In genomic region chr15:68558318-68559305, GRCh38 we compare ENCODE assay signal across 8 cellular contexts. TPM values are rescaled to one million over a fixed set of nuclear protein-coding genes. Genes with fewer than 3 reads are reported as not detected.
A peak's percentile ranks its signal among the peaks of the same experiment; 100 is the strongest.
DNase-seq lines count a peak whose midpoint lies in the region; ATAC-seq, FAIRE-seq and TF ChIP-seq lines count a peak whose summit lies in the region.

No MANE protein-coding gene starts in this region.

- no peaks in the 10 kb centered on the region for H3F3A ChIP-seq in SK-N-SH (replicated peaks; ENCODE audit: insufficient read depth)

- H3K27ac ChIP-seq in SK-N-SH (ENCODE audit: low read depth in 2 of 2, low read length in 1 of 2): no peak overlapping the region
- peak overlapping the region; percentile 18 for H3K27ac ChIP-seq in keratinocyte (ENCODE audit: control insufficient read depth, insufficient read depth, low read length)

- H3K9me3 ChIP-seq in SK-N-SH (no peaks in the 10 kb centered on the region), adipocyte (ENCODE audit: control insufficient read depth, low read length) (no peaks in the 10 kb centered on the region), keratinocyte (ENCODE audit: control insufficient read depth, low read depth, low read length) (no peaks in the 10 kb centered on the region), mucosa of descending colon (no peaks in the 10 kb centered on the region)

- no peak for ATAC-seq in SK-N-SH treated with all-trans-retinoic acid at 6 μM for 48 hours
- ATAC-seq in stimulated activated memory B cell treated with anti-CD40 and anti-IgM and Interleukin-4, amounts not matched to agents 10 μg/mL and 1 μg/mL and 100 μg/mL, for 72 hours: no peak
- no peak for ATAC-seq in mucosa of descending colon

- no peak for TF ChIP-seq RAD21 in SK-N-SH (IDR thresholded peaks at IDR 0.05; ENCODE audit: low read length)

- dilution Hi-C loops in keratinocyte (cut with MboI; ENCODE audit: extremely low pct_ligation_motif_present, low sequenced_read_pairs): no loop called here

- H3K79me2 ChIP-seq in SK-N-SH (ENCODE audit: insufficient read depth) (no peaks in the 10 kb centered on the region), keratinocyte (ENCODE audit: control insufficient read depth, insufficient read depth, low read length) (no peaks in the 10 kb centered on the region)

- H3K9ac ChIP-seq in SK-N-SH (no peak overlapping the region), adipocyte (ENCODE audit: low read length) (peak overlapping the region; percentile 84), keratinocyte (ENCODE audit: control insufficient read depth, extremely low read depth, insufficient read depth, low read length) (no peak overlapping the region)

- TF ChIP-seq EP300 in SK-N-SH (IDR thresholded peaks at IDR 0.05; ENCODE audit: borderline replicate concordance in 1 of 2, low read depth in 1 of 2, low read length in 1 of 2): no peak

- H2AFZ ChIP-seq in SK-N-SH (ENCODE audit: low read depth): peak overlapping the region; percentile 76; the same call in 1 of the 2 replicates
- peak overlapping the region; percentile 27 for H2AFZ ChIP-seq in keratinocyte (ENCODE audit: control insufficient read depth, low read length)

- POLR2A ChIA-PET in SK-N-SH (lab: Yijun Ruan, JAX): interaction anchor here (1.0 kb wide), 1 partner anchor 115 kb away, joined by 6 read pairs; no protein-coding TSS in a partner anchor

- no peaks in the 10 kb centered on the region for H3K9me1 ChIP-seq in keratinocyte (ENCODE audit: control insufficient read depth, extremely low read depth, insufficient read depth, low read length)

- H3K4me1 ChIP-seq in SK-N-SH (ENCODE audit: control insufficient read depth in 1 of 2, insufficient read depth in 2 of 2, low read depth in 1 of 2, low read length in 1 of 2): peaks cover 0 to 7% of the 10 kb centered on the region in 2 experiments; a peak in 1 of 4 replicates
- H3K4me1 ChIP-seq in adipocyte (ENCODE audit: control insufficient read depth, insufficient read depth, low read length): peaks cover 10% of the 10 kb centered on the region
- H3K4me1 ChIP-seq in keratinocyte (ENCODE audit: control insufficient read depth, extremely low read depth, insufficient read depth, low read length): peaks cover 11% of the 10 kb centered on the region
- no peaks in the 10 kb centered on the region for H3K4me1 ChIP-seq in mucosa of descending colon (ENCODE audit: low read depth)

- no peaks in the 10 kb centered on the region for H3K36me3 Mint-ChIP-seq in stimulated activated memory B cell treated with anti-CD40 and anti-IgM and Interleukin-4, amounts not matched to agents 10 μg/mL and 1 μg/mL and 100 μg/mL, for 72 hours

- H3K4me1 Mint-ChIP-seq in stimulated activated memory B cell treated with anti-CD40 and anti-IgM and Interleukin-4, amounts not matched to agents 10 μg/mL and 1 μg/mL and 100 μg/mL, for 72 hours: peaks cover 24% of the 10 kb centered on the region

- H3K27me3 Mint-ChIP-seq in stimulated activated memory B cell treated with anti-CD40 and anti-IgM and Interleukin-4, amounts not matched to agents 10 μg/mL and 1 μg/mL and 100 μg/mL, for 72 hours: peaks cover 78% of the 10 kb centered on the region

- H3K4me2 ChIP-seq in SK-N-SH (no peak overlapping the region), keratinocyte (ENCODE audit: control insufficient read depth, extremely low read depth, insufficient read depth, low read depth, low read length) (peak overlapping the region; percentile 95)

- no peaks in the 10 kb centered on the region for H3K36me3 ChIP-seq in SK-N-SH (replicated peaks in 1 of 2; ENCODE audit: control insufficient read depth in 1 of 2, insufficient read depth in 2 of 2, low read length in 1 of 2)
- no peaks in the 10 kb centered on the region for H3K36me3 ChIP-seq in adipocyte (ENCODE audit: control insufficient read depth, insufficient read depth, low read length, severe bottlenecking)
- no peaks in the 10 kb centered on the region for H3K36me3 ChIP-seq in keratinocyte (ENCODE audit: control insufficient read depth in 2 of 2, extremely low read depth in 1 of 2, insufficient read depth in 2 of 2, low read length in 2 of 2)
- no peaks in the 10 kb centered on the region for H3K36me3 ChIP-seq in mucosa of descending colon (ENCODE audit: low read depth)

- H3K27ac Mint-ChIP-seq in stimulated activated memory B cell treated with anti-CD40 and anti-IgM and Interleukin-4, amounts not matched to agents 10 μg/mL and 1 μg/mL and 100 μg/mL, for 72 hours: no peak overlapping the region

- no peaks in the 10 kb centered on the region for H3K27me3 ChIP-seq in SK-N-SH (ENCODE audit: insufficient read depth)
- peaks cover 13% of the 10 kb centered on the region for H3K27me3 ChIP-seq in adipocyte (replicated peaks; ENCODE audit: control insufficient read depth, insufficient read depth, low read length)
- no peaks in the 10 kb centered on the region for H3K27me3 ChIP-seq in keratinocyte (ENCODE audit: control insufficient read depth, extremely low read depth, insufficient read depth, low read length)

- DNase-seq in SK-N-SH: no peak
- no peak for DNase-seq in adipocyte (ENCODE audit: low read depth)
- DNase-seq in keratinocyte (ENCODE audit: low read depth, low spot score): no peak
- DNase-seq in mucosa of descending colon: no peak
- DNase-seq in HPDE6-E6E7 (ENCODE audit: extremely low spot score): no peak
- DNase-seq in stimulated activated CD4-positive, alpha-beta T cell treated with anti-CD3 and anti-CD28 coated beads, Interleukin-4, amount 100 ng/mL, for 4 hours: no peak

- H3K4me3 ChIP-seq in SK-N-SH (ENCODE audit: low read depth in 2 of 2, low read length in 1 of 2) (no peak overlapping the region), adipocyte (ENCODE audit: low read length) (peak overlapping the region; percentile 84), keratinocyte (ENCODE audit: control insufficient read depth in 2 of 3, extremely low read depth in 1 of 3, insufficient read depth in 2 of 3, low read depth in 1 of 3, low read length in 3 of 3) (peak overlapping the region in 1 of 3 experiments; percentile 67), mucosa of descending colon (no peak overlapping the region)

- H4K20me1 ChIP-seq in SK-N-SH (ENCODE audit: insufficient read depth): no peaks in the 10 kb centered on the region
- H4K20me1 ChIP-seq in keratinocyte (ENCODE audit: control insufficient read depth, extremely low read depth, insufficient read depth, low read length): no peaks in the 10 kb centered on the region

- TF ChIP-seq CTCF in SK-N-SH (IDR thresholded peaks at IDR 0.05) (no peak), keratinocyte (optimal IDR thresholded peaks at IDR 0.05 in 1 of 3, IDR thresholded peaks at IDR 0.05 in 1 of 3, conservative IDR thresholded peaks at IDR 0.05 in 1 of 3; ENCODE audit: extremely low read depth in 1 of 3, insufficient read depth in 2 of 3, low read length in 3 of 3) (no peak), mucosa of descending colon (IDR thresholded peaks at IDR 0.05) (no peak)

- H3K9me3 Mint-ChIP-seq in stimulated activated memory B cell treated with anti-CD40 and anti-IgM and Interleukin-4, amounts not matched to agents 10 μg/mL and 1 μg/mL and 100 μg/mL, for 72 hours: no peaks in the 10 kb centered on the region

- no peaks in the 10 kb centered on the region for H3K9me2 ChIP-seq in SK-N-SH

- 88% methylated on average over 28 of the region's 30 CpGs for WGBS in SK-N-SH (ENCODE audit: low lambda C conversion rate)

- intact Hi-C loops in mucosa of descending colon (cut with DNase I, micrococcal nuclease): loop anchor here (5.0 to 10.0 kb wide), 3 partner anchors 116 to 316 kb away; no protein-coding TSS in a partner anchor

- CTCF ChIA-PET in SK-N-SH (lab: Yijun Ruan, JAX): interaction anchor here (0.6 to 14.0 kb wide), 50 partner anchors 8 to 366 kb away, joined by 3 to 464 read pairs (median 6); no protein-coding TSS in a partner anchor

- peak overlapping the region; percentile 79 for H3K4me3 Mint-ChIP-seq in stimulated activated memory B cell treated with anti-CD40 and anti-IgM and Interleukin-4, amounts not matched to agents 10 μg/mL and 1 μg/mL and 100 μg/mL, for 72 hours

- no peak for FAIRE-seq in keratinocyte (lab: Jason Lieb, UNC)

TF ChIP-seq in SK-N-SH, 30 proteins besides CTCF, POLR2A, EP300 and RAD21:
- no peak for TF ChIP-seq FOSL2 (IDR thresholded peaks at IDR 0.05; ENCODE audit: borderline replicate concordance, low read depth)
- TF ChIP-seq CHD2 (IDR thresholded peaks at IDR 0.05; ENCODE audit: low read length, partially characterized antibody): no peak
- no peak for TF ChIP-seq JUND (IDR thresholded peaks at IDR 0.05)

TF ChIP-seq in SK-N-SH treated with all-trans-retinoic acid at 6 μM for 48 hours, 23 proteins besides CTCF, POLR2A, EP300 and RAD21 (continues in another document):
- no peak for TF ChIP-seq ZNF8 (CRISPR knock-in tag; IDR thresholded peaks at IDR 0.05)
- TF ChIP-seq ZFP30 (CRISPR knock-in tag; IDR thresholded peaks at IDR 0.05): no peak
- no peak for TF ChIP-seq TOX (CRISPR knock-in tag; IDR thresholded peaks at IDR 0.05; ENCODE audit: borderline replicate concordance)
- TF ChIP-seq ZNF565 (CRISPR knock-in tag; conservative IDR thresholded peaks at IDR 0.05; ENCODE audit: low read depth): no peak
- TF ChIP-seq RARB (CRISPR knock-in tag; IDR thresholded peaks at IDR 0.05): no peak
- no peak for TF ChIP-seq ESRRG (CRISPR knock-in tag; IDR thresholded peaks at IDR 0.05)
- no peak for TF ChIP-seq GLIS3 (CRISPR knock-in tag; IDR thresholded peaks at IDR 0.05)

RNA-seq across cellular contexts. Expression of gene CORO2B, which starts 20.2 kb away (rescaled TPM):
- polyA plus RNA-seq in SK-N-SH (2012; rRNA removed): 2.3 and 3.6 TPM in 2 replicates
- 1.6 and 2.5 TPM in 2 replicates for polyA plus RNA-seq in SK-N-SH (2012; cell fraction: cytosol; rRNA removed)
- 2.8 and 3.1 TPM in 2 replicates for polyA plus RNA-seq in SK-N-SH (2012; cell fraction: nucleus; rRNA removed)
- 0.13 to 0.32 TPM (median 0.18 TPM) in 3 replicates for polyA plus RNA-seq in keratinocyte
- not detected for polyA plus RNA-seq in keratinocyte (2011; ENCODE audit: low read depth)
- polyA plus RNA-seq in keratinocyte (2011; cell fraction: cytosol; rRNA removed): 0.26 and 0.27 TPM in 2 replicates
- polyA plus RNA-seq in keratinocyte (2011; cell fraction: nucleus; rRNA removed): 0.20 and 0.23 TPM in 2 replicates
- polyA plus RNA-seq in keratinocyte (2012; ENCODE audit: low replicate concordance): 0.11 and 0.26 TPM in 2 replicates
- 0.36 to 1.2 TPM in 2 of 3 replicates, not detected in the other for polyA minus RNA-seq in keratinocyte
- 0.58 TPM for polyA minus RNA-seq in keratinocyte (2011; cell fraction: cytosol; rRNA and poly(A)+ RNA removed)
- polyA minus RNA-seq in keratinocyte (2011; cell fraction: nucleus; rRNA and poly(A)+ RNA removed): 0.39 TPM in 1 of 2 replicates, not detected in the other
- 1 to 10 TPM; 1.3 to 4.7 (median 1.9) TPM for total RNA-seq in mucosa of descending colon
